ENCODE assay signal across 1 cellular context in genomic region chr2:240960309-240960962, GRCh38.
TF ChIP-seq lines count a peak whose summit lies in the region.

No MANE protein-coding gene starts in this region.

TF ChIP-seq in HepG2, 621 proteins besides CTCF, POLR2A, EP300 and RAD21 (continued from another document and continues in another):
- TF ChIP-seq ZNF256 (CRISPR knock-in tag; conservative IDR thresholded peaks at IDR 0.05), result no peak
- TF ChIP-seq HMGXB4 (CRISPR knock-in tag; IDR thresholded peaks at IDR 0.05; ENCODE audit: borderline replicate concordance in 1 of 2, low read depth in 1 of 2), result peak; percentile 20 to 47; a peak in 1 of 4 replicates
- peak; percentile 88 for TF ChIP-seq ETV5 (CRISPR knock-in tag; IDR thresholded peaks at IDR 0.05; ENCODE audit: borderline replicate concordance)
- TF ChIP-seq TOE1 (CRISPR knock-in tag; IDR thresholded peaks at IDR 0.05), result 0 out of 2 replicates have a peak, but pooled peaks have one; percentile 59
- TF ChIP-seq ZNF343 (CRISPR knock-in tag; IDR thresholded peaks at IDR 0.05), result peak; percentile 80
- no peak for TF ChIP-seq TBL1XR1 (IDR thresholded peaks at IDR 0.05; ENCODE audit: borderline replicate concordance, low read length, partially characterized antibody)
- TF ChIP-seq FOXA1 (IDR thresholded peaks at IDR 0.05), result peak; percentile 47; the same call in 1 of the 2 replicates
- TF ChIP-seq FOXA1 (CRISPR knock-in tag; IDR thresholded peaks at IDR 0.05), result peak; percentile 96
- TF ChIP-seq NFIC (IDR thresholded peaks at IDR 0.05; ENCODE audit: low read length), result no peak
- no peak; the same call in 1 of the 2 replicates for TF ChIP-seq BHLHE40 (IDR thresholded peaks at IDR 0.05; ENCODE audit: low read length)
- 0 out of 2 replicates have a peak, but pooled peaks have one; percentile 34 for TF ChIP-seq SRY (CRISPR knock-in tag; IDR thresholded peaks at IDR 0.05)
- TF ChIP-seq KDM4B (CRISPR knock-in tag; IDR thresholded peaks at IDR 0.05), result peak; percentile 88; the same call in 1 of the 2 replicates
- 0 out of 2 replicates have a peak, but pooled peaks have one; percentile 15 for TF ChIP-seq HBP1 (CRISPR knock-in tag; IDR thresholded peaks at IDR 0.05; ENCODE audit: low read depth)
- TF ChIP-seq MEIS2 (CRISPR knock-in tag; IDR thresholded peaks at IDR 0.05), result peak; percentile 52
- TF ChIP-seq TEF (CRISPR knock-in tag; IDR thresholded peaks at IDR 0.05), result no peak
- peak; percentile 61; the same call in 1 of the 2 replicates for TF ChIP-seq NFKB2 (CRISPR knock-in tag; IDR thresholded peaks at IDR 0.05; ENCODE audit: borderline replicate concordance)
- TF ChIP-seq ZFX (CRISPR knock-in tag; IDR thresholded peaks at IDR 0.05; ENCODE audit: low read depth), result peak; percentile 82
- peak; percentile 41 for TF ChIP-seq BCL6 (CRISPR knock-in tag; IDR thresholded peaks at IDR 0.05)
- peak; percentile 81 for TF ChIP-seq MAF1 (CRISPR knock-in tag; IDR thresholded peaks at IDR 0.05; ENCODE audit: borderline replicate concordance)
- TF ChIP-seq ZNF225 (CRISPR knock-in tag; IDR thresholded peaks at IDR 0.05), result peak; percentile 77; the same call in 1 of the 2 replicates
- peak in 1 of 2 experiments; percentile 28; a peak in 1 of 4 replicates for TF ChIP-seq NR2F1 (CRISPR knock-in tag; IDR thresholded peaks at IDR 0.05)
- TF ChIP-seq MED8 (CRISPR knock-in tag; IDR thresholded peaks at IDR 0.05; ENCODE audit: insufficient replicate concordance), result peak; percentile 67
- peak; percentile 80; the same call in 1 of the 2 replicates for TF ChIP-seq NCOA2 (CRISPR knock-in tag; IDR thresholded peaks at IDR 0.05)
- TF ChIP-seq NR2F2 (IDR thresholded peaks at IDR 0.05; ENCODE audit: borderline replicate concordance, low read depth), result peak; percentile 62; the same call in 1 of the 2 replicates
- no peak for TF ChIP-seq NFE2L1 (CRISPR knock-in tag; IDR thresholded peaks at IDR 0.05; ENCODE audit: borderline replicate concordance)
- peak; percentile 59; the same call in 1 of the 2 replicates for TF ChIP-seq RBAK (CRISPR knock-in tag; IDR thresholded peaks at IDR 0.05)
- TF ChIP-seq SMAD3 (CRISPR knock-in tag; IDR thresholded peaks at IDR 0.05), result no peak; the same call in none of the 2 replicates
- no peak for TF ChIP-seq RFX1 (IDR thresholded peaks at IDR 0.05)
- peak; percentile 64 for TF ChIP-seq GMEB1 (CRISPR knock-in tag; IDR thresholded peaks at IDR 0.05; ENCODE audit: borderline replicate concordance)
- peak; percentile 50; the same call in 1 of the 2 replicates for TF ChIP-seq ZNF501 (CRISPR knock-in tag; IDR thresholded peaks at IDR 0.05)
- no peak for TF ChIP-seq ISX (CRISPR knock-in tag; conservative IDR thresholded peaks at IDR 0.05)
- TF ChIP-seq CERS6 (CRISPR knock-in tag; IDR thresholded peaks at IDR 0.05), result no peak
- peak; percentile 90 for TF ChIP-seq CSRNP1 (CRISPR knock-in tag; IDR thresholded peaks at IDR 0.05)
- peak; percentile 91 for TF ChIP-seq TCF7 (IDR thresholded peaks at IDR 0.05; ENCODE audit: low read depth)
- TF ChIP-seq PAF1 (CRISPR knock-in tag; IDR thresholded peaks at IDR 0.05), result no peak
- peak; percentile 72 for TF ChIP-seq NR2C2 (CRISPR knock-in tag; IDR thresholded peaks at IDR 0.05; ENCODE audit: borderline replicate concordance)
- TF ChIP-seq AGO1 (IDR thresholded peaks at IDR 0.05; ENCODE audit: low read depth, low read length, poor library complexity, severe bottlenecking), result no peak
- no peak for TF ChIP-seq HMGA1 (CRISPR knock-in tag; conservative IDR thresholded peaks at IDR 0.05)
- peak; percentile 99 for TF ChIP-seq ZBTB7B (CRISPR knock-in tag; IDR thresholded peaks at IDR 0.05)
- TF ChIP-seq ZNF7 (CRISPR knock-in tag; IDR thresholded peaks at IDR 0.05), result no peak
- TF ChIP-seq ZNF441 (CRISPR knock-in tag; IDR thresholded peaks at IDR 0.05; ENCODE audit: borderline replicate concordance), result no peak
- peak; percentile 83 for TF ChIP-seq MYC (CRISPR knock-in tag; IDR thresholded peaks at IDR 0.05; ENCODE audit: borderline replicate concordance)
- TF ChIP-seq CSRNP2 (CRISPR knock-in tag; conservative IDR thresholded peaks at IDR 0.05; ENCODE audit: low read depth), result no peak
- peak; percentile 75; the same call in 1 of the 2 replicates for TF ChIP-seq NCOR1 (IDR thresholded peaks at IDR 0.05; ENCODE audit: borderline replicate concordance, low read length)
- no peak for TF ChIP-seq ZBTB40 (IDR thresholded peaks at IDR 0.05)
- TF ChIP-seq ZBTB40 (CRISPR knock-in tag; IDR thresholded peaks at IDR 0.05), result peak; percentile 30; the same call in 1 of the 2 replicates
- TF ChIP-seq CREB1 (IDR thresholded peaks at IDR 0.05), result no peak
- TF ChIP-seq CREB1 (CRISPR knock-in tag; IDR thresholded peaks at IDR 0.05), result no peak
- TF ChIP-seq DMAP1 (CRISPR knock-in tag; IDR thresholded peaks at IDR 0.05), result peak; percentile 46; the same call in 1 of the 2 replicates
